Comparison of ENCODE assay signal across 24 cellular contexts in genomic region chr6:31887173-31887572, GRCh38. TPM values are rescaled to one million over a fixed set of nuclear protein-coding genes. Genes with fewer than 3 reads are reported as not detected.
"Had no signal": no experiment of that assay in that cellular context is flagged by ENCODE, and none has a peak within 500 bp of the region (broad histone marks: within the 10 kb centered on the region; RNA-seq: fewer than 3 reads in every experiment).

No MANE protein-coding gene starts in this region.

- H3K4me3 Mint-ChIP-seq: naive thymus-derived CD4-positive, alpha-beta T cell; nephron progenitor cell; type B pancreatic cell had no signal

- H3K27ac Mint-ChIP-seq: nephron progenitor cell, type B pancreatic cell had no signal

- H3K27me3 Mint-ChIP-seq: naive thymus-derived CD4-positive, alpha-beta T cell; type B pancreatic cell had no signal

- H3K4me1 ChIP-seq: heart left ventricle, suprapubic skin, thyroid gland had no signal

- DNase-seq: cortex of kidney; dorsolateral prefrontal cortex; effector CD8-positive, alpha-beta T cell; heart left ventricle; hippocampal formation; mesendoderm; naive thymus-derived CD4-positive, alpha-beta T cell; nephron progenitor cell; spleen; stimulated activated CD4-positive, alpha-beta T cell treated with anti-CD3 and anti-CD28 coated beads, Interleukin-15, amount 100 ng/mL, for 24 hours; stimulated activated CD4-positive, alpha-beta T cell treated with anti-CD3 and anti-CD28 coated beads, Interleukin-1b, Interleukin-23, amount 100 ng/mL, for 48 hours; stimulated activated CD4-positive, alpha-beta T cell treated with anti-CD3 and anti-CD28 coated beads, Interleukin-4, amount 100 ng/mL, for 24 hours; stimulated activated naive CD4-positive, alpha-beta T cell; thyroid gland had no signal

- H3K9me3 ChIP-seq: heart left ventricle, neutrophil, spleen, suprapubic skin, thyroid gland had no signal

- H3K4me3 ChIP-seq: dorsolateral prefrontal cortex, heart left ventricle, spleen, suprapubic skin, thyroid gland had no signal

- H3K9me3 Mint-ChIP-seq: naive thymus-derived CD4-positive, alpha-beta T cell; nephron progenitor cell; type B pancreatic cell had no signal

- ATAC-seq: esophagus mucosa; naive thymus-derived CD4-positive, alpha-beta T cell had no signal

- H3K27ac ChIP-seq: dorsolateral prefrontal cortex, heart left ventricle, neutrophil, spleen, suprapubic skin, thyroid gland had no signal

- H3K27me3 ChIP-seq: dorsolateral prefrontal cortex, heart left ventricle, neutrophil, spleen, suprapubic skin, thyroid gland had no signal

RNA-seq across cellular contexts. Expression of gene SLC44A4, which starts 8.4 kb away (rescaled TPM):
- total RNA-seq: fibroblast of lung; frontal cortex; heart left ventricle; lung microvascular endothelial cell; naive thymus-derived CD4-positive, alpha-beta T cell; osteocyte had no signal

RNA-seq across cellular contexts. Expression of gene C2, which starts 40.3 kb away (rescaled TPM):
- total RNA-seq: glomerular endothelial cell, lung microvascular endothelial cell, pulmonary artery endothelial cell had no signal
